ENCODE assay signal across 22 cellular contexts in the genomic region with DNA sequence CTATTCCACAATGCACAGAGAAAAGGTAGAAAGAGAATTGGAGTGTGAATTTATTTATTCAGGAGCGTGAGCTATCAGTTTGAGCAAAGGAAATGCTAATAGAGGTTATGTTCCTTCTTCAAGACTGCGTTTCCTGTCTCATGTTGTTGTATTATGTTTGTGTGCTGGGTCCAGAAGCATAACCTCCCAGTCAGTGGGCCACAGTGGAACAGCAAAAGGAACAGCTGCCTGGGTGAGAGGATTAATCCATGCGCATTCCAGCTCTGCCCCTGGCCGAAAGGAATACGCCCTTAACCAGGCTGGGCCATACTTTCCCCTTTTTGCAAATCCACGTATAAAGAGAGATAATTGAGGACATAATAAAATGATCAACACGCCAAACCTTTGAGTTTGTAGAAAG. TPM values are rescaled to one million over a fixed set of nuclear protein-coding genes. Genes with fewer than 3 reads are reported as not detected.
A peak's percentile ranks its signal among the peaks of the same experiment; 100 is the strongest.
DNase-seq lines count a peak whose midpoint lies in the region; FAIRE-seq and TF ChIP-seq lines count a peak whose summit lies in the region.
"Had no signal": no experiment of that assay in that cellular context is flagged by ENCODE, and none has a peak within 500 bp of the region (broad histone marks: within the 10 kb centered on the region; RNA-seq: fewer than 3 reads in every experiment).

No MANE protein-coding gene starts in this region.

- H3K79me2 ChIP-seq in astrocyte (ENCODE audit: insufficient read depth, low read length) (no peaks in the 10 kb centered on the region), MM.1S (ENCODE audit: low read length) (no peaks in the 10 kb centered on the region)

- H3K4me3 Mint-ChIP-seq in astrocyte (ENCODE audit: unreplicated experiment) (no peak overlapping the region), nephron progenitor cell (no peak overlapping the region)
- H3K4me3 Mint-ChIP-seq: B cell; CD8-positive, alpha-beta T cell had no signal

- H3K27ac ChIP-seq in A673 (ENCODE audit: low read depth, low read length, poor library complexity, severe bottlenecking) (peak overlapping the region; percentile 78), HUES6 (ENCODE audit: low read depth, low read length) (peak overlapping the region; percentile 10; the same call in 1 of the 2 replicates), astrocyte (ENCODE audit: low read depth, low read length) (no peak overlapping the region), MM.1S (ENCODE audit: low read length) (no peak overlapping the region)
- H3K27ac ChIP-seq: C4-2B had no signal

- no peaks in the 10 kb centered on the region for H4K20me1 ChIP-seq in astrocyte (ENCODE audit: insufficient read depth, low read length)
- H4K20me1 ChIP-seq in MM.1S (ENCODE audit: insufficient read depth, low read length) = no peaks in the 10 kb centered on the region

- H3K9me3 ChIP-seq in A673 (ENCODE audit: low read depth, low read length, poor library complexity, severe bottlenecking) (peaks cover 5% of the 10 kb centered on the region), HUES6 (ENCODE audit: control insufficient read depth, insufficient read depth, low read depth, low read length) (no peaks in the 10 kb centered on the region), astrocyte (ENCODE audit: insufficient read depth, low read depth, low read length) (no peaks in the 10 kb centered on the region), MM.1S (replicated peaks; ENCODE audit: insufficient read depth, low read length) (no peaks in the 10 kb centered on the region)
- H3K9me3 ChIP-seq: Caco-2, MG63, SK-N-SH had no signal

- H3K27me3 Mint-ChIP-seq in astrocyte (ENCODE audit: low read depth, unreplicated experiment) = no peaks in the 10 kb centered on the region
- H3K27me3 Mint-ChIP-seq in nephron progenitor cell (ENCODE audit: low read depth, poor library complexity) = peaks cover 4% of the 10 kb centered on the region

- H3K9me2 ChIP-seq in MM.1S (replicated peaks; ENCODE audit: insufficient read depth, low read length) = no peaks in the 10 kb centered on the region
- H3K9me2 ChIP-seq: SK-N-SH had no signal

- peak; percentile 64 for FAIRE-seq in astrocyte (lab: Jason Lieb, UNC)
- FAIRE-seq: G401.6 had no signal

- POLR2A ChIA-PET in A673 (lab: Charles Lee; ENCODE audit: low non-redundant PET) = interaction anchor here (0.7 kb wide), 1 partner anchor 35 kb away, joined by 4 read pairs; no protein-coding TSS in a partner anchor

- H3K4me2 ChIP-seq in astrocyte (ENCODE audit: low read length) (no peak overlapping the region), MM.1S (ENCODE audit: low read depth, low read length) (no peak overlapping the region)
- H3K4me2 ChIP-seq: SK-N-SH had no signal

- intact Hi-C loops in A673 (cut with micrococcal nuclease; ENCODE audit: unreplicated experiment) = no loop called here

- H2AFZ ChIP-seq in astrocyte (ENCODE audit: low read depth, low read length) (no peak overlapping the region), MM.1S (ENCODE audit: low read length) (no peak overlapping the region)

- DNase-seq in A673 (ENCODE audit: low spot score) (peak; percentile 54), astrocyte (ENCODE audit: low read depth) (no peak), nephron progenitor cell (no peak), NCI-H1417 treated with DMSO at 0.1 percent for 48 hours (lab: John Stamatoyannopoulos, UW) (no peak), MM.1S (no peak), ACHN (no peak)
- DNase-seq in activated CD4-positive, alpha-beta T cell treated with anti-CD3 and anti-CD28 coated beads for 1 hour = no peak
- DNase-seq: Caco-2; CD8-positive, alpha-beta T cell; KBM-7; MG63; NCI-H1694; NCI-H2029 treated with DMSO at 0.1 percent for 48 hours; NCI-H446 treated with DMSO at 0.1 percent for 48 hours; NCI-H526; SHP77 treated with DMSO at 0.1 percent for 48 hours; SK-N-SH had no signal

- H3K27me3 ChIP-seq in A673 (replicated peaks; ENCODE audit: insufficient read depth, low read depth, low read length, poor library complexity) (no peaks in the 10 kb centered on the region), HUES6 (ENCODE audit: control insufficient read depth, insufficient read depth, low read length) (no peaks in the 10 kb centered on the region), astrocyte (ENCODE audit: insufficient read depth, low read length) (no peaks in the 10 kb centered on the region), MM.1S (replicated peaks; ENCODE audit: insufficient read depth, low read length) (no peaks in the 10 kb centered on the region)
- H3K27me3 ChIP-seq: MG63 had no signal

- H3K36me3 Mint-ChIP-seq in astrocyte (ENCODE audit: low read depth, unreplicated experiment) (no peaks in the 10 kb centered on the region), nephron progenitor cell (ENCODE audit: low read depth) (no peaks in the 10 kb centered on the region)
- H3K36me3 Mint-ChIP-seq: CD8-positive, alpha-beta T cell had no signal

- H3K9ac ChIP-seq in HUES6 (ENCODE audit: low read length) = no peak overlapping the region
- no peak overlapping the region for H3K9ac ChIP-seq in astrocyte (ENCODE audit: low read length)
- H3K9ac ChIP-seq in MM.1S (ENCODE audit: low read length) = no peak overlapping the region
- H3K9ac ChIP-seq: SK-N-SH had no signal

- H3K4me1 ChIP-seq in A673 (ENCODE audit: insufficient read depth, low read length, poor library complexity, severe bottlenecking) (peaks cover 60% of the 10 kb centered on the region), HUES6 (ENCODE audit: control insufficient read depth, insufficient read depth, low read length) (peaks cover 56% of the 10 kb centered on the region), astrocyte (ENCODE audit: insufficient read depth, low read length) (no peaks in the 10 kb centered on the region), MM.1S (ENCODE audit: low read length) (0 out of 2 replicates have a peak, but pooled peaks cover 10% of the 10 kb centered on the region)
- H3K4me1 ChIP-seq: Caco-2 had no signal

- H3K4me3 ChIP-seq in A673 (ENCODE audit: low read depth, low read length, poor library complexity, severe bottlenecking) = no peak overlapping the region
- no peak overlapping the region for H3K4me3 ChIP-seq in HUES6 (ENCODE audit: low read depth, low read length)
- no peak overlapping the region for H3K4me3 ChIP-seq in astrocyte (ENCODE audit: insufficient read depth, low read depth, low read length)
- H3K4me3 ChIP-seq in MM.1S (ENCODE audit: low read length) = no peak overlapping the region
- H3K4me3 ChIP-seq: MG63 had no signal

- CTCF ChIA-PET in A673 (lab: Charles Lee) = no interaction called here

- in situ Hi-C loops in ACHN (cut with HindIII; ENCODE audit: low pct_ligation_motif_present, low pct_unique_long_range_greater_than_20kb, low sequenced_read_pairs) = no loop called here

- no peak overlapping the region for H3K27ac Mint-ChIP-seq in astrocyte (ENCODE audit: unreplicated experiment)
- peak overlapping the region; percentile 2 for H3K27ac Mint-ChIP-seq in nephron progenitor cell
- H3K27ac Mint-ChIP-seq: B cell; CD8-positive, alpha-beta T cell had no signal

- BruUV-seq in A673 (replicated peaks; lab: Mats Ljungman, UMichigan) = no TSS peak

- no peaks in the 10 kb centered on the region for H3K9me3 Mint-ChIP-seq in astrocyte (ENCODE audit: unreplicated experiment)
- no peaks in the 10 kb centered on the region for H3K9me3 Mint-ChIP-seq in nephron progenitor cell
- H3K9me3 Mint-ChIP-seq: CD8-positive, alpha-beta T cell had no signal

- no peaks in the 10 kb centered on the region for H3K36me3 ChIP-seq in A673 (ENCODE audit: insufficient read depth, low read length, poor library complexity, severe bottlenecking)
- H3K36me3 ChIP-seq in HUES6 (ENCODE audit: control insufficient read depth, insufficient read depth, low read length) = no peaks in the 10 kb centered on the region
- H3K36me3 ChIP-seq in astrocyte (ENCODE audit: insufficient read depth, low read length) = no peaks in the 10 kb centered on the region
- H3K36me3 ChIP-seq in MM.1S (replicated peaks; ENCODE audit: insufficient read depth, low read length) = no peaks in the 10 kb centered on the region
- H3K36me3 ChIP-seq: MG63 had no signal

- no peaks in the 10 kb centered on the region for H3F3A ChIP-seq in MM.1S (ENCODE audit: insufficient read depth, low read length)

- H3K4me1 Mint-ChIP-seq in astrocyte (ENCODE audit: low read depth, unreplicated experiment) (peaks cover 13% of the 10 kb centered on the region), nephron progenitor cell (peaks cover 8% of the 10 kb centered on the region)

- TF ChIP-seq CTCF in A673 (conservative IDR thresholded peaks at IDR 0.05; ENCODE audit: low read depth, low read length) (no peak), astrocyte (IDR thresholded peaks at IDR 0.05; ENCODE audit: insufficient read depth, low read depth, low read length) (no peak), nephron progenitor cell (IDR thresholded peaks at IDR 0.05) (no peak), MM.1S (IDR thresholded peaks at IDR 0.05; ENCODE audit: low read length) (no peak)

RNA-seq across cellular contexts. Expression of gene ARX, which starts 32.4 kb away (rescaled TPM):
- total RNA-seq in A673 (2021) (32.0 and 44.4 TPM in 2 replicates), astrocyte (not detected in 2 replicates)
- total RNA-seq: B cell; CD8-positive, alpha-beta T cell; H4 had no signal

Comparison
In these comparisons a context has a peak if more than half of its experiments do, and no peak if none do; other contexts are left out.
1. H3K27ac ChIP-seq: peak in A673 (single experiment) and HUES6 (single experiment); none in astrocyte (single experiment) and MM.1S (single experiment).
2. RNA of gene ARX, which starts 32.4 kb away (total RNA-seq): 32.0 to 44.4 TPM in A673; not detected in astrocyte; every median in the first group is over 10 times any median in the second.